In genomic region chr18:46809145-46809544, GRCh38 we compare ENCODE assay signal across 20 cellular contexts. TPM values are rescaled to one million over a fixed set of nuclear protein-coding genes. Genes with fewer than 3 reads are reported as not detected.
"Had no signal": no experiment of that assay in that cellular context is flagged by ENCODE, and none has a peak within 500 bp of the region (broad histone marks: within the 10 kb centered on the region; RNA-seq: fewer than 3 reads in every experiment).

No MANE protein-coding gene starts in this region.

- H3K27me3 Mint-ChIP-seq: memory B cell; natural killer cell treated with Interleukin-12 subunit alpha and Interleukin-12 subunit beta and Interleukin-15 and Interleukin-18, amount 100 ng/mL, for 72 hours had no signal

- ATAC-seq: foreskin keratinocyte; left lung; lower lobe of right lung; natural killer cell treated with Interleukin-12 subunit alpha and Interleukin-12 subunit beta and Interleukin-15 and Interleukin-18, amount 100 ng/mL, for 72 hours had no signal

- H3K27ac Mint-ChIP-seq: memory B cell; mesothelial cell of epicardium; natural killer cell treated with Interleukin-12 subunit alpha and Interleukin-12 subunit beta and Interleukin-15 and Interleukin-18, amount 100 ng/mL, for 72 hours; neural progenitor cell had no signal

- H3K4me1 Mint-ChIP-seq: immature natural killer cell had no signal

- H3K9me3 Mint-ChIP-seq: immature natural killer cell; memory B cell; mesothelial cell of epicardium; natural killer cell treated with Interleukin-12 subunit alpha and Interleukin-12 subunit beta and Interleukin-15 and Interleukin-18, amount 100 ng/mL, for 72 hours; neural progenitor cell had no signal

- DNase-seq: dermis blood vessel endothelial cell; esophagus squamous epithelium; foreskin keratinocyte; immature natural killer cell; left lung; lower lobe of right lung; nucleus accumbens; ovary; sigmoid colon; stimulated activated CD4-positive, alpha-beta T cell treated with anti-CD3 and anti-CD28 coated beads, Interleukin-2, amount 100 ng/mL, for 24 hours; stimulated activated naive CD4-positive, alpha-beta T cell; stomach; substantia nigra; transverse colon had no signal

- H3K4me3 Mint-ChIP-seq: immature natural killer cell; memory B cell; mesothelial cell of epicardium; natural killer cell treated with Interleukin-12 subunit alpha and Interleukin-12 subunit beta and Interleukin-15 and Interleukin-18, amount 100 ng/mL, for 72 hours; neural progenitor cell had no signal

- H3K36me3 Mint-ChIP-seq: natural killer cell treated with Interleukin-12 subunit alpha and Interleukin-12 subunit beta and Interleukin-15 and Interleukin-18, amount 100 ng/mL, for 72 hours had no signal

RNA-seq across cellular contexts. Expression of gene ST8SIA5, which starts 52.3 kb away (rescaled TPM):
- total RNA-seq: dermis blood vessel endothelial cell, epithelial cell of proximal tubule, esophagus squamous epithelium, foreskin keratinocyte, lower lobe of right lung, ureter had no signal
